Comparison of ENCODE assay signal across 8 cellular contexts in the genomic region with DNA sequence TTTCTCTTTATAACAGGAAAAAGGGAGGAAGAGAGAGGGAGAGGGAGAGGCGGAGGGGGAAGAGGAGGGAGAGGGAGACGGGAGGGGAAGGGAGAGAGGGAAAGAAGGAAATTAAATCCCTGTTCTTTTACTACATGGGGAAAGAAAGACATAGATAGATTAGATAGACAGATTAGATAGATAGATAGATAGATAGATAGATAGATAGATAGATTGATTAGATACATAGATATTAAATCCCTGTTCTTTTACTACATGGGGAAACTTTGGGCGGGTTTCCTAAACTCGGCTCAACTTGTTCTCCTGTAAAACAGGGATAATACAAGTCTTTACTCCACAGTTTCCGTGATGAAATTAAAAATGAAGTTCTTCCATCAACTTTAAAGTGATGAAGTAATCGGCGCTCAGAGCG. TPM values are rescaled to one million over a fixed set of nuclear protein-coding genes. Genes with fewer than 3 reads are reported as not detected.
DNase-seq lines count a peak whose midpoint lies in the region; ATAC-seq, FAIRE-seq and TF ChIP-seq lines count a peak whose summit lies in the region.

No MANE protein-coding gene starts in this region.

- no peaks in the 10 kb centered on the region for H3K27me3 Mint-ChIP-seq in Calu3 (ENCODE audit: unreplicated experiment)

- DNase-seq in Calu3: no peak
- DNase-seq in Peyer's patch: no peak
- DNase-seq in esophagus squamous epithelium (lab: John Stamatoyannopoulos, UW): no peak
- DNase-seq in pancreas: no peak
- DNase-seq in Ammon's horn (ENCODE audit: low spot score): no peak
- no peak for DNase-seq in SW 1271 (lab: John Stamatoyannopoulos, UW)
- no peak for DNase-seq in HCEC 1CT
- DNase-seq in medulla oblongata (ENCODE audit: extremely low spot score): no peak

- CTCF ChIA-PET in Calu3 (lab: Charles Lee): interaction anchor here (2.0 kb wide), 1 partner anchor 197 kb away, joined by 9 read pairs; no protein-coding TSS in a partner anchor

- peaks cover 33% of the 10 kb centered on the region for H3K4me1 Mint-ChIP-seq in Calu3 (ENCODE audit: low read depth, unreplicated experiment)

- peak overlapping the region; percentile 97 for H3K27ac Mint-ChIP-seq in Calu3 (ENCODE audit: unreplicated experiment)

- ATAC-seq in pancreas: no peak

- H3K9me3 ChIP-seq in Peyer's patch (no peaks in the 10 kb centered on the region), esophagus squamous epithelium (no peaks in the 10 kb centered on the region), pancreas (no peaks in the 10 kb centered on the region)

- FAIRE-seq in pancreas (lab: Jason Lieb, UNC): no peak

- intact Hi-C loops in Calu3 (cut with micrococcal nuclease; ENCODE audit: unreplicated experiment): no loop called here
- intact Hi-C loops in esophagus squamous epithelium (cut with DNase I): no loop called here
- intact Hi-C loops in pancreas (cut with DNase I): no loop called here

- no peaks in the 10 kb centered on the region for H3K9me3 Mint-ChIP-seq in Calu3 (ENCODE audit: low read depth, unreplicated experiment)

- H3K4me3 ChIP-seq in Peyer's patch (peak overlapping the region; percentile 85 to 94 (median 90)), esophagus squamous epithelium (peak overlapping the region; percentile 78 to 93 (median 85)), pancreas (peak overlapping the region; percentile 50 to 83 (median 79))

- TF ChIP-seq POLR2A in Peyer's patch (IDR thresholded peaks at IDR 0.05): no peak
- TF ChIP-seq POLR2A in esophagus squamous epithelium (IDR thresholded peaks at IDR 0.05): no peak

- H3K27me3 ChIP-seq in Peyer's patch: no peaks in the 10 kb centered on the region
- H3K27me3 ChIP-seq in esophagus squamous epithelium: no peaks in the 10 kb centered on the region
- no peaks in the 10 kb centered on the region for H3K27me3 ChIP-seq in pancreas

- 0 to 1% methylated on average over 4 to 7 of the region's 8 CpGs for WGBS in esophagus squamous epithelium, 2 donors
- 11 to 13% methylated on average over 8 of the region's 8 CpGs for WGBS in pancreas, 2 donors

- TF ChIP-seq CTCF in Calu3 (IDR thresholded peaks at IDR 0.05; ENCODE audit: unreplicated experiment) (no peak), Peyer's patch (IDR thresholded peaks at IDR 0.05) (no peak), esophagus squamous epithelium (IDR thresholded peaks at IDR 0.05) (no peak), pancreas (IDR thresholded peaks at IDR 0.05) (no peak)

- BruUV-seq in Calu3 (replicated peaks; lab: Mats Ljungman, UMichigan): no TSS peak

- peak overlapping the region; percentile 71 for H3K4me3 Mint-ChIP-seq in Calu3 (ENCODE audit: low read depth, unreplicated experiment)

- H3K4me1 ChIP-seq in Peyer's patch (peaks cover 0 to 13% (median 7%) of the 10 kb centered on the region in 4 donors), esophagus squamous epithelium (peaks cover 12 to 51% (median 16%) of the 10 kb centered on the region in 3 donors), pancreas (peaks cover 0 to 7% (median 0%) of the 10 kb centered on the region in 3 donors)

- H3K36me3 ChIP-seq in Peyer's patch: peaks cover 0 to 29% (median 0%) of the 10 kb centered on the region in 3 donors
- H3K36me3 ChIP-seq in esophagus squamous epithelium: peaks cover 9 to 34% (median 9%) of the 10 kb centered on the region in 3 donors
- H3K36me3 ChIP-seq in pancreas: peaks cover 0 to 2% (median 0%) of the 10 kb centered on the region in 3 donors

- peaks cover 64% of the 10 kb centered on the region for H3K36me3 Mint-ChIP-seq in Calu3 (ENCODE audit: insufficient read depth, unreplicated experiment)

- H3K27ac ChIP-seq in Peyer's patch (peak overlapping the region in 3 of 4 donors; percentile 74 to 82 (median 82)), esophagus squamous epithelium (peak overlapping the region; percentile 80 to 92 (median 88)), pancreas (peak overlapping the region in 1 of 4 donors; percentile 39)

RNA-seq across cellular contexts. Expression of a gene that starts 0.7 kb away (rescaled TPM):
- total RNA-seq in Calu3 (2022): 107 and 109 TPM in 2 replicates
- total RNA-seq in Peyer's patch: 10 to 100 TPM; 13.7 to 33.8 (median 23.8) TPM
- 10 to 100 TPM; 10.1 to 35.2 (median 16.7) TPM for total RNA-seq in esophagus squamous epithelium
- 10 to 100 TPM in 3 of 6 donors, 1 to 10 TPM in 3; 4.7 to 14.0 (median 9.2) TPM for total RNA-seq in pancreas
- polyA plus RNA-seq in pancreas: 1 to 10 TPM; 3.7 to 6.0 TPM

RNA-seq across cellular contexts. Expression of a gene that starts 34.6 kb away (rescaled TPM):
- 38.8 and 46.1 TPM in 2 replicates for total RNA-seq in Calu3 (2022)
- total RNA-seq in Peyer's patch: 10 to 100 TPM; 13.7 to 78.4 (median 22.5) TPM
- total RNA-seq in esophagus squamous epithelium: 10 to 100 TPM; 12.4 to 33.9 (median 22.1) TPM
- total RNA-seq in pancreas: 10 to 100 TPM in 1 of 6 donors, 1 to 10 TPM in 5; 3.6 to 11.7 (median 6.6) TPM
- 10 to 100 TPM; 11.0 to 12.4 TPM for polyA plus RNA-seq in pancreas

RNA-seq across cellular contexts. Expression of a gene that starts 59.1 kb away (rescaled TPM):
- total RNA-seq in Calu3 (2022): 130 and 139 TPM in 2 replicates
- 100 to 1,000 TPM in 3 of 4 donors, 10 to 100 TPM in 1; 90.0 to 153 (median 113) TPM for total RNA-seq in Peyer's patch
- total RNA-seq in esophagus squamous epithelium: 10 to 100 TPM; 59.2 to 71.9 (median 60.8) TPM
- total RNA-seq in pancreas: 10 to 100 TPM; 69.4 to 93.2 (median 72.9) TPM
- polyA plus RNA-seq in pancreas: 10 to 100 TPM; 30.6 to 40.2 TPM
